In the genomic region with DNA sequence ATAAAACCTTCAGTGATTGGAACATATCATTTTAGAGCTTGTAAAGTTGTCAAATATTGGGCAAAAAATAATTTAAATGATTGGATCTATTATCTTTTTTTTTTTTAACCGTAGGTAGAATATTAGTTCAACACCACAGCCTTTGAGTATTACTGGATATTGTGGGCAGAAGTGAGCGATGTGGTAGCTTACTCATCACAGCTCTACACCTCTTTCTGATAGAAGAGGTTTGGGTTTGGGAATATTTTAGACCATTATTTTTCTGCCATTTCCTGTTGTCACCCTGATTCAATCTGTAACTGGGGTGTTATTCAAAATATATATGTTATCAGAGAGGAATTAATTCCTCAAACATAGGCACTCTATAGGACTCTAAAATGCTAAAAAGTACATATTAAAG, we compare ENCODE assay signal across 23 cellular contexts. TPM values are rescaled to one million over a fixed set of nuclear protein-coding genes. Genes with fewer than 3 reads are reported as not detected.
DNase-seq lines count a peak whose midpoint lies in the region; ATAC-seq, FAIRE-seq and TF ChIP-seq lines count a peak whose summit lies in the region.
"Had no signal": no experiment of that assay in that cellular context is flagged by ENCODE, and none has a peak within 500 bp of the region (broad histone marks: within the 10 kb centered on the region; RNA-seq: fewer than 3 reads in every experiment).

No MANE protein-coding gene starts in this region.

- no peak for DNase-seq in activated naive CD8-positive, alpha-beta T cell treated with anti-CD3 and anti-CD28 coated beads, Interleukin-2, amount 50 U/mL, for 24 hours
- no peak for DNase-seq in activated naive CD8-positive, alpha-beta T cell treated with anti-CD3 and anti-CD28 coated beads for 36 hours
- peak; percentile 62 for DNase-seq in M059J (ENCODE audit: low read depth)
- peak; percentile 62 for DNase-seq in astrocyte (ENCODE audit: low read depth)
- DNase-seq in stimulated activated naive CD8-positive, alpha-beta T cell treated with anti-CD3 and anti-CD28 coated beads, Interleukin-15, Interleukin-2, amounts not matched to agents 100 U/mL and 50 U/mL, for 24 hours = no peak
- no peak for DNase-seq in SIG-M5 treated with dmso at 0.1 percent for 504 hours (lab: John Stamatoyannopoulos, UW; ENCODE audit: unreplicated experiment)
- no peak for DNase-seq in KBM-7
- no peak for DNase-seq in NCI-H146 treated with DMSO at 0.1 percent for 48 hours (lab: John Stamatoyannopoulos, UW; ENCODE audit: unreplicated experiment)
- DNase-seq: Calu3; CD8-positive, alpha-beta T cell; EL; GOT3; KG1; MV-4-11; NCI-H187 treated with DMSO at 0.1 percent for 48 hours; NCI-H2227 treated with DMSO at 0.1 percent for 48 hours; NCI-H524; NCI-H82 had no signal

- no peak overlapping the region for H2AFZ ChIP-seq in astrocyte (ENCODE audit: low read depth, low read length)

- no peaks in the 10 kb centered on the region for H3K36me3 Mint-ChIP-seq in activated naive CD8-positive, alpha-beta T cell treated with anti-CD3 and anti-CD28 coated beads, Interleukin-2, amount 50 U/mL, for 24 hours (ENCODE audit: low read depth)
- H3K36me3 Mint-ChIP-seq in activated naive CD8-positive, alpha-beta T cell treated with anti-CD3 and anti-CD28 coated beads for 36 hours = peaks cover 4% of the 10 kb centered on the region
- no peaks in the 10 kb centered on the region for H3K36me3 Mint-ChIP-seq in astrocyte (ENCODE audit: low read depth, unreplicated experiment)
- H3K36me3 Mint-ChIP-seq: CD8-positive, alpha-beta T cell had no signal

- peaks cover 36% of the 10 kb centered on the region for H3K4me1 ChIP-seq in astrocyte (ENCODE audit: insufficient read depth, low read length)

- no peaks in the 10 kb centered on the region for H3K9me3 ChIP-seq in astrocyte (ENCODE audit: insufficient read depth, low read depth, low read length)
- H3K9me3 ChIP-seq: BLaER1 treated with 17β-estradiol and CSF1 and Interleukin-3, amounts not matched to agents 10 nM and 100 nM; SJSA1 had no signal

- H3K36me3 ChIP-seq in astrocyte (ENCODE audit: insufficient read depth, low read length) = no peaks in the 10 kb centered on the region
- H3K36me3 ChIP-seq: BLaER1 treated with 17β-estradiol and CSF1 and Interleukin-3, amounts not matched to agents 10 nM and 100 nM; SJSA1 had no signal

- no peak overlapping the region for H3K9ac ChIP-seq in astrocyte (ENCODE audit: low read length)
- H3K9ac ChIP-seq: BLaER1 treated with 17β-estradiol and CSF1 and Interleukin-3, amounts not matched to agents 10 nM and 100 nM had no signal

- no peak overlapping the region for H3K4me2 ChIP-seq in astrocyte (ENCODE audit: low read length)
- H3K4me2 ChIP-seq: BLaER1 treated with 17β-estradiol and CSF1 and Interleukin-3, amounts not matched to agents 10 nM and 100 nM had no signal

- no peaks in the 10 kb centered on the region for H3K27me3 Mint-ChIP-seq in activated naive CD8-positive, alpha-beta T cell treated with anti-CD3 and anti-CD28 coated beads, Interleukin-2, amount 50 U/mL, for 24 hours
- no peaks in the 10 kb centered on the region for H3K27me3 Mint-ChIP-seq in activated naive CD8-positive, alpha-beta T cell treated with anti-CD3 and anti-CD28 coated beads for 36 hours
- H3K27me3 Mint-ChIP-seq in astrocyte (ENCODE audit: low read depth, unreplicated experiment) = no peaks in the 10 kb centered on the region

- no peaks in the 10 kb centered on the region for H3K79me2 ChIP-seq in astrocyte (ENCODE audit: insufficient read depth, low read length)

- H4K20me1 ChIP-seq in astrocyte (ENCODE audit: insufficient read depth, low read length) = no peaks in the 10 kb centered on the region
- H4K20me1 ChIP-seq: BLaER1 treated with 17β-estradiol and CSF1 and Interleukin-3, amounts not matched to agents 10 nM and 100 nM had no signal

- no peak overlapping the region for H3K27ac Mint-ChIP-seq in activated naive CD8-positive, alpha-beta T cell treated with anti-CD3 and anti-CD28 coated beads, Interleukin-2, amount 50 U/mL, for 24 hours
- no peak overlapping the region for H3K27ac Mint-ChIP-seq in activated naive CD8-positive, alpha-beta T cell treated with anti-CD3 and anti-CD28 coated beads for 36 hours
- H3K27ac Mint-ChIP-seq in astrocyte (ENCODE audit: unreplicated experiment) = no peak overlapping the region
- H3K27ac Mint-ChIP-seq: CD8-positive, alpha-beta T cell had no signal

- no peak overlapping the region for H3K27ac ChIP-seq in astrocyte (ENCODE audit: low read depth, low read length)
- H3K27ac ChIP-seq: BLaER1 treated with 17β-estradiol and CSF1 and Interleukin-3, amounts not matched to agents 10 nM and 100 nM; RWPE1; SJSA1 had no signal

- no peak overlapping the region for H3K4me3 ChIP-seq in astrocyte (ENCODE audit: insufficient read depth, low read depth, low read length)
- H3K4me3 ChIP-seq: BLaER1 treated with 17β-estradiol and CSF1 and Interleukin-3, amounts not matched to agents 10 nM and 100 nM; SJSA1 had no signal

- no peaks in the 10 kb centered on the region for H3K27me3 ChIP-seq in astrocyte (ENCODE audit: insufficient read depth, low read length)
- H3K27me3 ChIP-seq: BLaER1 treated with 17β-estradiol and CSF1 and Interleukin-3, amounts not matched to agents 10 nM and 100 nM; SJSA1 had no signal

- peaks cover 52% of the 10 kb centered on the region for H3K4me1 Mint-ChIP-seq in activated naive CD8-positive, alpha-beta T cell treated with anti-CD3 and anti-CD28 coated beads, Interleukin-2, amount 50 U/mL, for 24 hours
- H3K4me1 Mint-ChIP-seq in activated naive CD8-positive, alpha-beta T cell treated with anti-CD3 and anti-CD28 coated beads for 36 hours = peaks cover 34% of the 10 kb centered on the region
- peaks cover 28% of the 10 kb centered on the region for H3K4me1 Mint-ChIP-seq in astrocyte (ENCODE audit: low read depth, unreplicated experiment)

- H3K4me3 Mint-ChIP-seq in activated naive CD8-positive, alpha-beta T cell treated with anti-CD3 and anti-CD28 coated beads, Interleukin-2, amount 50 U/mL, for 24 hours = no peak overlapping the region
- no peak overlapping the region for H3K4me3 Mint-ChIP-seq in activated naive CD8-positive, alpha-beta T cell treated with anti-CD3 and anti-CD28 coated beads for 36 hours
- H3K4me3 Mint-ChIP-seq in astrocyte (ENCODE audit: unreplicated experiment) = no peak overlapping the region
- H3K4me3 Mint-ChIP-seq: CD8-positive, alpha-beta T cell had no signal

- in situ Hi-C loops in KBM-7 (cut with MboI; ENCODE audit: low pct_unique_long_range_greater_than_20kb, low sequenced_read_pairs) = no loop called here

- H3K9me3 Mint-ChIP-seq in activated naive CD8-positive, alpha-beta T cell treated with anti-CD3 and anti-CD28 coated beads, Interleukin-2, amount 50 U/mL, for 24 hours = peaks cover 4% of the 10 kb centered on the region
- H3K9me3 Mint-ChIP-seq in activated naive CD8-positive, alpha-beta T cell treated with anti-CD3 and anti-CD28 coated beads for 36 hours = no peaks in the 10 kb centered on the region
- H3K9me3 Mint-ChIP-seq in astrocyte (ENCODE audit: unreplicated experiment) = no peaks in the 10 kb centered on the region
- H3K9me3 Mint-ChIP-seq: CD8-positive, alpha-beta T cell had no signal

- no peak for FAIRE-seq in astrocyte (lab: Jason Lieb, UNC)
- FAIRE-seq: GM12891, HepG2 had no signal

- no peak for TF ChIP-seq CTCF in astrocyte (IDR thresholded peaks at IDR 0.05; ENCODE audit: insufficient read depth, low read depth, low read length)

- peak; percentile 71 for ATAC-seq in activated naive CD8-positive, alpha-beta T cell treated with anti-CD3 and anti-CD28 coated beads, Interleukin-2, amount 50 U/mL, for 24 hours
- peak; percentile 72 for ATAC-seq in stimulated activated naive CD8-positive, alpha-beta T cell treated with anti-CD3 and anti-CD28 coated beads, Interleukin-15, Interleukin-2, amounts not matched to agents 100 U/mL and 50 U/mL, for 24 hours
- ATAC-seq: CD8-positive, alpha-beta T cell; HepG2 had no signal

RNA-seq across cellular contexts. Expression of a gene that starts 34.8 kb away (rescaled TPM):
- total RNA-seq in activated naive CD8-positive, alpha-beta T cell treated with anti-CD3 and anti-CD28 coated beads for 36 hours = 100 to 1,000 TPM; 227 to 230 TPM
- total RNA-seq in M059J (2014; rRNA removed; shearing (Covaris generic)) = 447 and 744 TPM in 2 replicates
- 378 and 421 TPM in 2 replicates for total RNA-seq in astrocyte

Comparison
In these comparisons a context has a peak if more than half of its experiments do, and no peak if none do; other contexts are left out.
1. DNase-seq: peak in M059J (single experiment) and astrocyte (single experiment); none in activated naive CD8-positive, alpha-beta T cell treated with anti-CD3 and anti-CD28 coated beads, Interleukin-2, amount 50 U/mL, for 24 hours (single experiment), activated naive CD8-positive, alpha-beta T cell treated with anti-CD3 and anti-CD28 coated beads for 36 hours (single experiment), stimulated activated naive CD8-positive, alpha-beta T cell treated with anti-CD3 and anti-CD28 coated beads, Interleukin-15, Interleukin-2, amounts not matched to agents 100 U/mL and 50 U/mL, for 24 hours (single experiment), SIG-M5 treated with dmso at 0.1 percent for 504 hours (single experiment), KBM-7 (single experiment) and NCI-H146 treated with DMSO at 0.1 percent for 48 hours (single experiment).